ENCODE assay signal across 11 cellular contexts in the genomic region with DNA sequence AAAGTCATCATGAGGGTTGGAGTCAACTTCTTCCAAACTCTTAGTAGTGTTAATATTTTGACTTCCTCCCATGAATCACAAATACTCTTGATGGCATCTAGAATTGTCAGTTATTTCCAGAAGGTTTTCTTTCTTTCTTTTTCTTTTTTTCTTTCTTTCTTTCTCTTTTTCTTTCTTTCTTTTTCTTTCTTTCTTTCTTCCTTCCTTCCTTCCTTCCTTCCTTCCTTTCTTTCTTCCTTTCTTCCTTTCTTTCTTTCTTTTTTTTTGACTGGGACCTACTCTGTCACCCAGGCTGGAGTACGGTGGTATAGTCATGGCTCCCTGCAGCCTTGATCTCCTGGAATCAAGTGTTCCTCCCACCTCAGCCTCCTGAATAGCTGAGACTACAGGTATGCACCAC. TPM values are rescaled to one million over a fixed set of nuclear protein-coding genes. Genes with fewer than 3 reads are reported as not detected.
DNase-seq lines count a peak whose midpoint lies in the region; ATAC-seq and TF ChIP-seq lines count a peak whose summit lies in the region.
"Not testable (repeated sequence)": the region's sequence is repeated elsewhere in the genome, so short reads cannot be mapped to it uniquely, and the experiment has no call there.
"Had no signal": no experiment of that assay in that cellular context is flagged by ENCODE, and none has a peak within 500 bp of the region (broad histone marks: within the 10 kb centered on the region; RNA-seq: fewer than 3 reads in every experiment).

No MANE protein-coding gene starts in this region.

- intact Hi-C loops in ascending aorta (cut with DNase I); sigmoid colon (cut with DNase I): not testable (repeated sequence)

- H3K27me3 Mint-ChIP-seq in GM23338 (ENCODE audit: insufficient read depth, low read depth, poor library complexity), result peaks cover 11% of the 10 kb centered on the region
- peaks cover 20% of the 10 kb centered on the region for H3K27me3 Mint-ChIP-seq in HFFc6 (ENCODE audit: insufficient read depth)
- not testable (repeated sequence) for H3K27me3 Mint-ChIP-seq in osteocyte (ENCODE audit: unreplicated experiment)

- not testable (repeated sequence) for TF ChIP-seq POLR2A in sigmoid colon (IDR thresholded peaks at IDR 0.05)

- peak overlapping the region in 7 of 11 experiments; percentile 8 to 50 (median 29); a peak in 11 of 22 replicates for H3K4me2 ChIP-seq in BLaER1 treated with 17β-estradiol and CSF1 and Interleukin-3, amounts not matched to agents 10 nM and 100 nM
- H3K4me2 ChIP-seq in GM23338, result peak overlapping the region; percentile 58

- H3K27ac ChIP-seq in BLaER1 treated with 17β-estradiol and CSF1 and Interleukin-3, amounts not matched to agents 10 nM and 100 nM, result not testable (repeated sequence)
- H3K27ac ChIP-seq in GM23338 (ENCODE audit: low read depth) (peak overlapping the region; percentile 42; the same call in 1 of the 2 replicates), ascending aorta (peak overlapping the region; percentile 62 to 82), sigmoid colon (peak overlapping the region in 3 of 4 donors; percentile 66 to 78 (median 74)), thoracic aorta (peak overlapping the region; percentile 58 to 69)

- H3K36me3 ChIP-seq in BLaER1 treated with 17β-estradiol and CSF1 and Interleukin-3, amounts not matched to agents 10 nM and 100 nM; GM23338 (ENCODE audit: insufficient read depth); ascending aorta; sigmoid colon; thoracic aorta: not testable (repeated sequence)

- H3K27me3 ChIP-seq in BLaER1 treated with 17β-estradiol and CSF1 and Interleukin-3, amounts not matched to agents 10 nM and 100 nM; GM23338 (ENCODE audit: insufficient read depth); ascending aorta; sigmoid colon; thoracic aorta (replicated peaks; ENCODE audit: insufficient read depth): not testable (repeated sequence)

- H2AFZ ChIP-seq in GM23338, result not testable (repeated sequence)

- not testable (repeated sequence) for H3F3A ChIP-seq in GM23338 (replicated peaks; ENCODE audit: low read depth)

- H3K27ac Mint-ChIP-seq in GM23338, result not testable (repeated sequence)
- H3K27ac Mint-ChIP-seq in HFFc6 (peak overlapping the region; percentile 17; the same call in 1 of the 2 replicates), osteocyte (ENCODE audit: unreplicated experiment) (peak overlapping the region; percentile 52)

- not testable (repeated sequence) for H3K4me3 ChIP-seq in BLaER1 treated with 17β-estradiol and CSF1 and Interleukin-3, amounts not matched to agents 10 nM and 100 nM; GM23338; ascending aorta; sigmoid colon; thoracic aorta

- not testable (repeated sequence) for H3K9me2 ChIP-seq in GM23338 (ENCODE audit: insufficient read depth)

- not testable (repeated sequence) for H3K9ac ChIP-seq in BLaER1 treated with 17β-estradiol and CSF1 and Interleukin-3, amounts not matched to agents 10 nM and 100 nM

- TF ChIP-seq EP300 in sigmoid colon (IDR thresholded peaks at IDR 0.05), result not testable (repeated sequence)

- DNase-seq in GM23338 (ENCODE audit: low spot score); HFFc6; ascending aorta (ENCODE audit: low spot score in 2 of 2); osteocyte (ENCODE audit: extremely low spot score, unreplicated experiment); sigmoid colon; thoracic aorta (ENCODE audit: low spot score): not testable (repeated sequence)

- H3K9me3 ChIP-seq in BLaER1 treated with 17β-estradiol and CSF1 and Interleukin-3, amounts not matched to agents 10 nM and 100 nM (replicated peaks in 1 of 11); ascending aorta; sigmoid colon; thoracic aorta: not testable (repeated sequence)

- peaks cover 100% of the 10 kb centered on the region for H3K79me2 ChIP-seq in GM23338 (replicated peaks; ENCODE audit: insufficient read depth)

- H3K4me1 ChIP-seq in BLaER1 treated with 17β-estradiol and CSF1 and Interleukin-3, amounts not matched to agents 10 nM and 100 nM, result peaks cover 0 to 11% (median 7%) of the 10 kb centered on the region in 10 experiments; a peak in 7 of 20 replicates
- H3K4me1 ChIP-seq in GM23338 (ENCODE audit: insufficient read depth), result peaks cover 74% of the 10 kb centered on the region
- H3K4me1 ChIP-seq in ascending aorta, result peaks cover 0 to 28% of the 10 kb centered on the region in 2 donors
- H3K4me1 ChIP-seq in sigmoid colon, result peaks cover 0 to 84% (median 66%) of the 10 kb centered on the region in 4 donors
- peaks cover 30 to 64% of the 10 kb centered on the region in 2 donors for H3K4me1 ChIP-seq in thoracic aorta (ENCODE audit: control insufficient read depth in 1 of 2, low read depth in 2 of 2)

- H3K4me3 Mint-ChIP-seq in GM23338; HFFc6; osteocyte (ENCODE audit: unreplicated experiment): not testable (repeated sequence)

- WGBS in sigmoid colon, 2 donors, result 95% methylated on average over 1 of the region's 1 CpG

- H3K9me3 Mint-ChIP-seq in GM23338; HFFc6; osteocyte (ENCODE audit: unreplicated experiment): not testable (repeated sequence)

- not testable (repeated sequence) for ATAC-seq in GM23338; thoracic aorta (ENCODE audit: insufficient number of reproducible peaks, low FRiP score, low read depth)

- H3K36me3 Mint-ChIP-seq in GM23338 (ENCODE audit: low read depth), result peaks cover 85% of the 10 kb centered on the region
- peaks cover 89% of the 10 kb centered on the region for H3K36me3 Mint-ChIP-seq in HFFc6 (ENCODE audit: low read depth)
- H3K36me3 Mint-ChIP-seq in osteocyte (ENCODE audit: unreplicated experiment), result peaks cover 35% of the 10 kb centered on the region

- not testable (repeated sequence) for TF ChIP-seq CTCF in GM23338 (conservative IDR thresholded peaks at IDR 0.05; ENCODE audit: low read depth in 2 of 2); HFFc6 (IDR thresholded peaks at IDR 0.05); ascending aorta (IDR thresholded peaks at IDR 0.05); osteocyte (IDR thresholded peaks at IDR 0.05); sigmoid colon (IDR thresholded peaks at IDR 0.05); thoracic aorta (IDR thresholded peaks at IDR 0.05)

- H4K20me1 ChIP-seq in BLaER1 treated with 17β-estradiol and CSF1 and Interleukin-3, amounts not matched to agents 10 nM and 100 nM, result not testable (repeated sequence)
- H4K20me1 ChIP-seq in GM23338 (replicated peaks; ENCODE audit: insufficient read depth), result peaks cover 47% of the 10 kb centered on the region

- H3K4me1 Mint-ChIP-seq in GM23338 (peaks cover 74% of the 10 kb centered on the region), HFFc6 (ENCODE audit: low read depth) (peaks cover 98% of the 10 kb centered on the region), osteocyte (ENCODE audit: unreplicated experiment) (peaks cover 29% of the 10 kb centered on the region)

RNA-seq across cellular contexts. Expression of a gene that starts 17.8 kb away (rescaled TPM):
- 84.4 and 96.0 TPM in 2 replicates for total RNA-seq in GM23338 (2014; rRNA removed; shearing (Covaris generic))
- polyA plus RNA-seq in GM23338 (2016; fragmentation: Nextera tagmentation; extraction: Ambion mirVana), result 28.3 and 28.8 TPM in 2 replicates
- total RNA-seq in HFFc6 (2021; fragmentation: NEBNext Ultra II Directional; extraction: Animal tissue kit (Norgen Biotek cat#: 25700)), result 100 to 1,000 TPM; 370 to 442 (median 389) TPM
- 20.8 TPM for total RNA-seq in ascending aorta
- total RNA-seq in osteocyte, result 29.2 and 33.4 TPM in 2 replicates
- total RNA-seq in sigmoid colon, result 10 to 100 TPM; 37.4 to 54.7 (median 46.4) TPM
- 1 to 10 TPM in 2 of 3 donors, under 1 TPM in 1; 0.46 to 2.7 (median 1.8) TPM for polyA plus RNA-seq in sigmoid colon
- total RNA-seq in thoracic aorta, result 10 to 100 TPM; 25.5 to 50.2 TPM
- total RNA-seq: CD4-positive, alpha-beta memory T cell; CD4-positive, CD25-positive, alpha-beta regulatory T cell had no signal
- polyA plus RNA-seq: CD14-positive monocyte; CD4-positive, alpha-beta memory T cell; CD4-positive, CD25-positive, alpha-beta regulatory T cell; CD8-positive, alpha-beta memory T cell had no signal
